ENCODE assay signal across 1 cellular context in the genomic region with DNA sequence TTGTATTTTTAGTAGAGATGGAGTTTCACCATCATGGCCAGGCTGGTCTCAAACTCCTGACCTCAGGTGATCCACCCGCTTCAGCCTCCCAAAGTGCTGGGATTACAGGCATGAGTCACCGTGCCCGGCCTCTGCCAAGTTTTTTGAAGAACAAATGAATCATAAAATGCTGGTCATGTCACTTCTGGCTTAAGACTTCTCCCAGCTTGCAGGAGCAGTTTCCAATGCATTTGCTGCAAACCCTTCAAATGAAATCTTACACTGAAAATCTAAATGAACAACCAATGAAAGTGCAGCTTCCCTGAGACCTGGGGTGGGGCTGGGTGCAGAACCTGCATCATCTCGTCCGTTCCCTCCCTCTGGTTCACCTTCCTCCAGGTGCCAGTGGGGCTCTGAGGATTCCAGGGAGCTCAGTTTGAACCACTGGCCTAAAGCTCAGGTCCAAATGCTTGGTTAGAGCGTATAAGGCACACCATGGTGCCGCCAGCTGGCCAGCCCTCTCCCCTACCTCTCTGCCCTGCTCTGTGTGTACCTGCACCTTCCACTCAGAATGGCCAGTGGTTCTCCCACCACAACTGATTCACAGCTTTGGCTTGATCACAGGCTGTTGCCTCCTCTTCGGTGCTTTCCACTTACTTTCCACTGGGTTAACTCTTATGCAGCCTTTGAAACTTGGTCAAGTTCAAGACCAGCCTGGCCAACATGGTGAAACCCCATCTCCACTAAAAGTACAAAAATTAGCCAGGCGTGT.
TF ChIP-seq lines count a peak whose summit lies in the region.

No MANE protein-coding gene starts in this region.

TF ChIP-seq in GM23338, 12 proteins besides CTCF, POLR2A, EP300 and RAD21 (continued from another document):
- TF ChIP-seq, protein P1, sequence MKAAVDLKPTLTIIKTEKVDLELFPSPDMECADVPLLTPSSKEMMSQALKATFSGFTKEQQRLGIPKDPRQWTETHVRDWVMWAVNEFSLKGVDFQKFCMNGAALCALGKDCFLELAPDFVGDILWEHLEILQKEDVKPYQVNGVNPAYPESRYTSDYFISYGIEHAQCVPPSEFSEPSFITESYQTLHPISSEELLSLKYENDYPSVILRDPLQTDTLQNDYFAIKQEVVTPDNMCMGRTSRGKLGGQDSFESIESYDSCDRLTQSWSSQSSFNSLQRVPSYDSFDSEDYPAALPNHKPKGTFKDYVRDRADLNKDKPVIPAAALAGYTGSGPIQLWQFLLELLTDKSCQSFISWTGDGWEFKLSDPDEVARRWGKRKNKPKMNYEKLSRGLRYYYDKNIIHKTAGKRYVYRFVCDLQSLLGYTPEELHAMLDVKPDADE (IDR thresholded peaks at IDR 0.05): no peak
TF ChIP-seq in GM23338: peak in this region for 0.
